In genomic region chr4:2534904-2535385, GRCh38 we compare ENCODE assay signal across 8 cellular contexts. TPM values are rescaled to one million over a fixed set of nuclear protein-coding genes. Genes with fewer than 3 reads are reported as not detected.
DNase-seq lines count a peak whose midpoint lies in the region; ATAC-seq, FAIRE-seq and TF ChIP-seq lines count a peak whose summit lies in the region.

No MANE protein-coding gene starts in this region.

- peak overlapping the region; percentile 99 for H3K9ac ChIP-seq in SK-N-MC (ENCODE audit: insufficient read length)

- H3K36me3 ChIP-seq in SK-N-MC (ENCODE audit: insufficient read depth, low read length) = peaks cover 5% of the 10 kb centered on the region
- H3K36me3 ChIP-seq in sigmoid colon = no peaks in the 10 kb centered on the region

- H3K9me3 ChIP-seq in SK-N-MC (ENCODE audit: low read depth, low read length) (no peaks in the 10 kb centered on the region), sigmoid colon (no peaks in the 10 kb centered on the region)

- H3K27ac ChIP-seq in SK-N-MC (peak overlapping the region; percentile 86), sigmoid colon (peak overlapping the region; percentile 94 to 98 (median 96))

- WGBS in sigmoid colon, 2 donors = 60 to 61% methylated on average over 6 of the region's 6 CpGs

- no peaks in the 10 kb centered on the region for H3K27me3 ChIP-seq in sigmoid colon

- FAIRE-seq in GM12892 (lab: Jason Lieb, UNC) = peak; percentile 58

- H3K4me1 ChIP-seq in sigmoid colon = peaks cover 0 to 34% (median 28%) of the 10 kb centered on the region in 4 donors

- H3K4me3 ChIP-seq in SK-N-MC (peak overlapping the region; percentile 93), fibroblast of mammary gland (ENCODE audit: control insufficient read depth, low read depth, low read length) (peak overlapping the region; percentile 70), sigmoid colon (peak overlapping the region in 3 of 4 donors; percentile 86 to 98 (median 91))

- TF ChIP-seq CTCF in fibroblast of mammary gland (conservative IDR thresholded peaks at IDR 0.05; ENCODE audit: control insufficient read depth, insufficient read depth, low read depth, low read length) (no peak), sigmoid colon (IDR thresholded peaks at IDR 0.05) (no peak)

- no peak for DNase-seq in GM12892 (ENCODE audit: insufficient read length)
- DNase-seq in SK-N-MC (ENCODE audit: low read depth, low spot score) = no peak
- DNase-seq in fibroblast of mammary gland (ENCODE audit: low read depth) = no peak
- no peak for DNase-seq in sigmoid colon
- no peak for DNase-seq in NCI-H2171 (lab: John Stamatoyannopoulos, UW)
- DNase-seq in DMS79 treated with DMSO at 0.1 percent for 48 hours (lab: John Stamatoyannopoulos, UW) = no peak
- no peak for DNase-seq in COR-L47 (lab: John Stamatoyannopoulos, UW)

- intact Hi-C loops in sigmoid colon (cut with DNase I) = loop anchor here (5.0 to 10.0 kb wide), 2 partner anchors 118 to 310 kb away; partner anchors contain the start of genes ADD1, CFAP99 and ZFYVE28

- no peak for ATAC-seq in GM18867 (IDR thresholded peaks at IDR 0.05; ENCODE audit: unreplicated experiment)

- no peak for TF ChIP-seq EP300 in sigmoid colon (IDR thresholded peaks at IDR 0.05)

- no peak for TF ChIP-seq POLR2A in GM12892 (IDR thresholded peaks at IDR 0.05; ENCODE audit: low read depth, low read length)
- no peak for TF ChIP-seq POLR2A in sigmoid colon (IDR thresholded peaks at IDR 0.05)

RNA-seq across cellular contexts. Expression of gene FAM193A, which starts 1.5 kb away (rescaled TPM):
- polyA plus RNA-seq in GM12892 (2012; ENCODE audit: missing spikeins) = 11.8 TPM
- total RNA-seq in sigmoid colon = 10 to 100 TPM; 17.4 to 32.4 (median 20.1) TPM
- 10 to 100 TPM in 1 of 3 donors, 1 to 10 TPM in 2; 6.0 to 16.1 (median 6.9) TPM for polyA plus RNA-seq in sigmoid colon
